Comparison of ENCODE assay signal across 8 cellular contexts in genomic region chrX:54891573-54891972, GRCh38. TPM values are rescaled to one million over a fixed set of nuclear protein-coding genes. Genes with fewer than 3 reads are reported as not detected.
DNase-seq lines count a peak whose midpoint lies in the region; ATAC-seq, FAIRE-seq and TF ChIP-seq lines count a peak whose summit lies in the region.

No MANE protein-coding gene starts in this region.

- no peak overlapping the region for H2BK120ac ChIP-seq in trophoblast cell (ENCODE audit: insufficient read depth, low read length, poor library complexity)

- H3K27me3 ChIP-seq in breast epithelium = peaks cover 0 to 12% of the 10 kb centered on the region in 2 donors
- no peaks in the 10 kb centered on the region for H3K27me3 ChIP-seq in endothelial cell of umbilical vein (ENCODE audit: control insufficient read depth in 2 of 2, insufficient read depth in 2 of 2, low read length in 2 of 2)
- H3K27me3 ChIP-seq in trophoblast cell (ENCODE audit: insufficient read depth, low read length) = no peaks in the 10 kb centered on the region

- H4K20me1 ChIP-seq in endothelial cell of umbilical vein (replicated peaks; ENCODE audit: control insufficient read depth, extremely low read depth, insufficient read depth, low read length) = no peaks in the 10 kb centered on the region

- no peak for ATAC-seq in HG03196 (IDR thresholded peaks at IDR 0.05; ENCODE audit: unreplicated experiment)
- ATAC-seq in GM19467 (IDR thresholded peaks at IDR 0.05; ENCODE audit: unreplicated experiment) = no peak

- no peak overlapping the region for H3K23ac ChIP-seq in trophoblast cell (ENCODE audit: low read length)

- H3K79me2 ChIP-seq in endothelial cell of umbilical vein (ENCODE audit: control insufficient read depth, insufficient read depth, low read length) (no peaks in the 10 kb centered on the region), trophoblast cell (ENCODE audit: control insufficient read depth, insufficient read depth, low read length, poor library complexity) (no peaks in the 10 kb centered on the region)

- no TSS peak for BruUV-seq in MCF 10A (replicated peaks; lab: Mats Ljungman, UMichigan)
- no TSS peak for BruUV-seq in endothelial cell of umbilical vein (replicated peaks; lab: Mats Ljungman, UMichigan)

- H3K9ac ChIP-seq in endothelial cell of umbilical vein (replicated peaks; ENCODE audit: extremely low read depth, insufficient read depth, low read length) = no peak overlapping the region
- no peak overlapping the region for H3K9ac ChIP-seq in trophoblast cell (ENCODE audit: low read length)

- H4K8ac ChIP-seq in trophoblast cell (ENCODE audit: low read depth, low read length) = no peak overlapping the region

- no peaks in the 10 kb centered on the region for H3K9me1 ChIP-seq in endothelial cell of umbilical vein (replicated peaks; ENCODE audit: control insufficient read depth, extremely low read depth, insufficient read depth, low read length)

- H3K27ac ChIP-seq in breast epithelium (no peak overlapping the region), endothelial cell of umbilical vein (ENCODE audit: insufficient read depth, low read depth, low read length) (no peak overlapping the region), trophoblast cell (ENCODE audit: low read depth, low read length) (no peak overlapping the region)

- POLR2A ChIA-PET in MCF 10A (lab: Yijun Ruan, JAX) (interaction anchor here (0.6 to 0.8 kb wide), 3 partner anchors 53 to 304 kb away, joined by 3 read pairs; partner anchors contain the start of gene MAGED2), endothelial cell of umbilical vein (lab: Charles Lee) (no interaction called here)

- peaks cover 51% of the 10 kb centered on the region for H3K27me3 Mint-ChIP-seq in MCF 10A (ENCODE audit: insufficient read depth, unreplicated experiment)
- H3K27me3 Mint-ChIP-seq in T-helper 2 cell treated with Interferon-gamma antibody and Interleukin-4, amounts not matched to agents 5 μg/mL and 100 μg/mL, for 36 hours (ENCODE audit: low read depth) = peaks cover 2% of the 10 kb centered on the region

- peaks cover 7 to 21% of the 10 kb centered on the region in 2 donors for H3K9me3 ChIP-seq in breast epithelium
- no peaks in the 10 kb centered on the region for H3K9me3 ChIP-seq in endothelial cell of umbilical vein (replicated peaks; ENCODE audit: control insufficient read depth, insufficient read depth, low read length)
- H3K9me3 ChIP-seq in trophoblast cell (ENCODE audit: insufficient read depth, low read depth, low read length) = no peaks in the 10 kb centered on the region

- DNase-seq in MCF 10A (ENCODE audit: unreplicated experiment) (peak; percentile 56), breast epithelium (ENCODE audit: low spot score in 2 of 2) (no peak), Kasumi-1 (lab: John Stamatoyannopoulos, UW) (peak; percentile 40 to 52), endothelial cell of umbilical vein (ENCODE audit: low read depth, low spot score) (peak; percentile 40), trophoblast cell (peak; percentile 21 to 66)
- DNase-seq in T-helper 2 cell treated with Interferon-gamma antibody and Interleukin-4, amounts not matched to agents 5 μg/mL and 100 μg/mL, for 36 hours (ENCODE audit: low spot score) = peak; percentile 4

- no peak overlapping the region for H3K27ac Mint-ChIP-seq in MCF 10A (ENCODE audit: low read depth, unreplicated experiment)
- no peak overlapping the region for H3K27ac Mint-ChIP-seq in T-helper 2 cell treated with Interferon-gamma antibody and Interleukin-4, amounts not matched to agents 5 μg/mL and 100 μg/mL, for 36 hours

- dilution Hi-C loops in endothelial cell of umbilical vein (cut with MboI; ENCODE audit: extremely low pct_ligation_motif_present, low sequenced_read_pairs) = no loop called here

- TF ChIP-seq POLR2A in breast epithelium (IDR thresholded peaks at IDR 0.05) = no peak
- TF ChIP-seq POLR2A in endothelial cell of umbilical vein (IDR thresholded peaks at IDR 0.05; ENCODE audit: low read depth, low read length) = no peak

- no peak overlapping the region for H3K14ac ChIP-seq in trophoblast cell (ENCODE audit: low read length)

- no peak overlapping the region for H4K12ac ChIP-seq in trophoblast cell (ENCODE audit: low read depth, low read length)

- no peaks in the 10 kb centered on the region for H3K9me3 Mint-ChIP-seq in MCF 10A (ENCODE audit: unreplicated experiment)
- H3K9me3 Mint-ChIP-seq in T-helper 2 cell treated with Interferon-gamma antibody and Interleukin-4, amounts not matched to agents 5 μg/mL and 100 μg/mL, for 36 hours = no peaks in the 10 kb centered on the region

- no peak overlapping the region for H4K91ac ChIP-seq in trophoblast cell (ENCODE audit: low read depth, low read length)

- no peaks in the 10 kb centered on the region for H3K36me3 Mint-ChIP-seq in MCF 10A (ENCODE audit: insufficient read depth, unreplicated experiment)
- no peaks in the 10 kb centered on the region for H3K36me3 Mint-ChIP-seq in T-helper 2 cell treated with Interferon-gamma antibody and Interleukin-4, amounts not matched to agents 5 μg/mL and 100 μg/mL, for 36 hours (ENCODE audit: low read depth)

- intact Hi-C loops in MCF 10A (cut with micrococcal nuclease) (loop anchor here (5.0 kb wide), 1 partner anchor 1356 kb away; no protein-coding TSS in a partner anchor), breast epithelium (cut with DNase I; ENCODE audit: low total_unique reads) (no loop called here), endothelial cell of umbilical vein (cut with micrococcal nuclease) (loop anchor here (10.0 kb wide), 1 partner anchor 273 kb away; no protein-coding TSS in a partner anchor)

- no peak overlapping the region for H3K4me3 Mint-ChIP-seq in MCF 10A (ENCODE audit: unreplicated experiment)
- no peak overlapping the region for H3K4me3 Mint-ChIP-seq in T-helper 2 cell treated with Interferon-gamma antibody and Interleukin-4, amounts not matched to agents 5 μg/mL and 100 μg/mL, for 36 hours

- H3K4me3 ChIP-seq in breast epithelium (no peak overlapping the region), endothelial cell of umbilical vein (replicated peaks in 1 of 3; ENCODE audit: insufficient read depth in 1 of 3, low read depth in 1 of 3, low read length in 3 of 3) (no peak overlapping the region), trophoblast cell (ENCODE audit: low read depth, low read length) (no peak overlapping the region)

- no CpG with 5 or more reads among the region's 3 CpGs for WGBS in trophoblast cell (ENCODE audit: extremely low coverage, insufficient coverage, insufficient read length)

- H2AFZ ChIP-seq in endothelial cell of umbilical vein (ENCODE audit: low read depth, low read length) (no peak overlapping the region), trophoblast cell (ENCODE audit: insufficient read depth, low read length, poor library complexity) (no peak overlapping the region)

- no peak overlapping the region for H2BK12ac ChIP-seq in trophoblast cell (ENCODE audit: low read length)

- TF ChIP-seq CTCF in MCF 10A (IDR thresholded peaks at IDR 0.05; ENCODE audit: unreplicated experiment) (no peak), breast epithelium (IDR thresholded peaks at IDR 0.05) (peak in 1 of 3 donors; percentile 23), endothelial cell of umbilical vein (IDR thresholded peaks at IDR 0.05; ENCODE audit: extremely low read depth in 1 of 2, insufficient read depth in 1 of 2, low read depth in 1 of 2, low read length in 2 of 2) (peak; percentile 23 to 38)

- FAIRE-seq in endothelial cell of umbilical vein (lab: Jason Lieb, UNC) = no peak

- no peak overlapping the region for H3K4ac ChIP-seq in trophoblast cell (ENCODE audit: low read depth, low read length)

- H3K36me3 ChIP-seq in breast epithelium (no peaks in the 10 kb centered on the region), endothelial cell of umbilical vein (ENCODE audit: control insufficient read depth in 2 of 2, extremely low read depth in 1 of 2, insufficient read depth in 2 of 2, low read length in 2 of 2) (no peaks in the 10 kb centered on the region), trophoblast cell (ENCODE audit: control insufficient read depth in 1 of 2, insufficient read depth in 2 of 2, low read length in 2 of 2) (no peaks in the 10 kb centered on the region)

- no peak overlapping the region for H2BK5ac ChIP-seq in trophoblast cell (ENCODE audit: low read depth, low read length, poor library complexity)

- no peak overlapping the region for H2AK5ac ChIP-seq in trophoblast cell (ENCODE audit: low read length)

- no peaks in the 10 kb centered on the region for H3K79me1 ChIP-seq in trophoblast cell (ENCODE audit: low read length)

- H3K4me1 ChIP-seq in breast epithelium (no peaks in the 10 kb centered on the region), endothelial cell of umbilical vein (ENCODE audit: control insufficient read depth, extremely low read depth, insufficient read depth, low read length) (no peaks in the 10 kb centered on the region), trophoblast cell (ENCODE audit: control insufficient read depth in 1 of 2, insufficient read depth in 2 of 2, low read length in 2 of 2) (no peaks in the 10 kb centered on the region)

- H3K4me2 ChIP-seq in endothelial cell of umbilical vein (ENCODE audit: insufficient read depth, low read length) (no peak overlapping the region), trophoblast cell (ENCODE audit: low read length) (no peak overlapping the region)

- H3K4me1 Mint-ChIP-seq in MCF 10A (ENCODE audit: insufficient read depth, unreplicated experiment) = no peaks in the 10 kb centered on the region
- H3K4me1 Mint-ChIP-seq in T-helper 2 cell treated with Interferon-gamma antibody and Interleukin-4, amounts not matched to agents 5 μg/mL and 100 μg/mL, for 36 hours (ENCODE audit: low read depth) = no peaks in the 10 kb centered on the region

- no peak overlapping the region for H3K18ac ChIP-seq in trophoblast cell (ENCODE audit: low read length)

- CTCF ChIA-PET in MCF 10A (lab: Yijun Ruan, JAX) = interaction anchor here (0.6 to 1.5 kb wide), 7 partner anchors 9 to 1835 kb away, joined by 3 to 7 read pairs (median 3); no protein-coding TSS in a partner anchor
- CTCF ChIA-PET in endothelial cell of umbilical vein (lab: Charles Lee) = interaction anchor here (0.7 to 3.2 kb wide), 8 partner anchors 104 to 450 kb away, joined by 3 to 33 read pairs (median 4); no protein-coding TSS in a partner anchor

TF ChIP-seq in endothelial cell of umbilical vein, 7 proteins besides CTCF, POLR2A, EP300 and RAD21 (continues in another document):
- no peak for TF ChIP-seq FOS (IDR thresholded peaks at IDR 0.05; ENCODE audit: borderline replicate concordance, insufficient read depth, low read length)

RNA-seq across cellular contexts. Expression of gene TRO, which starts 29.1 kb away (rescaled TPM):
- total RNA-seq in MCF 10A (2022) (not detected in 2 replicates), breast epithelium (10 to 100 TPM in 2 of 3 donors, 1 to 10 TPM in 1; 5.0 to 22.0 (median 14.8) TPM), endothelial cell of umbilical vein (13.6 and 21.9 TPM in 2 replicates)
- 34.7 TPM in 2 replicates for polyA plus RNA-seq in endothelial cell of umbilical vein
- polyA plus RNA-seq in endothelial cell of umbilical vein (2011; cell fraction: cytosol; rRNA removed) = 14.5 and 18.7 TPM in 2 replicates
- 130 and 136 TPM in 2 replicates for polyA plus RNA-seq in endothelial cell of umbilical vein (2011; cell fraction: nucleus; rRNA removed)
- 8.0 and 14.2 TPM in 2 replicates for polyA plus RNA-seq in endothelial cell of umbilical vein (2012)
- polyA minus RNA-seq in endothelial cell of umbilical vein = 24.1 and 31.9 TPM in 2 replicates
- not detected for polyA minus RNA-seq in endothelial cell of umbilical vein (2011; cell fraction: cytosol; rRNA and poly(A)+ RNA removed)
- polyA minus RNA-seq in endothelial cell of umbilical vein (2011; cell fraction: nucleus; rRNA and poly(A)+ RNA removed) = 18.9 and 20.5 TPM in 2 replicates
- polyA plus RNA-seq in trophoblast cell (2013) = 47.8 and 48.4 TPM in 2 replicates

Comparison
In these comparisons a context has a peak if more than half of its experiments do, and no peak if none do; other contexts are left out.
1. DNase-seq: peak in MCF 10A (single experiment), Kasumi-1 (2 of 2), T-helper 2 cell treated with Interferon-gamma antibody and Interleukin-4, amounts not matched to agents 5 μg/mL and 100 μg/mL, for 36 hours (single experiment), endothelial cell of umbilical vein (single experiment) and trophoblast cell (2 of 2); none in breast epithelium (0 of 2).